31 cellular contexts compared by ENCODE assay signal in the genomic region with DNA sequence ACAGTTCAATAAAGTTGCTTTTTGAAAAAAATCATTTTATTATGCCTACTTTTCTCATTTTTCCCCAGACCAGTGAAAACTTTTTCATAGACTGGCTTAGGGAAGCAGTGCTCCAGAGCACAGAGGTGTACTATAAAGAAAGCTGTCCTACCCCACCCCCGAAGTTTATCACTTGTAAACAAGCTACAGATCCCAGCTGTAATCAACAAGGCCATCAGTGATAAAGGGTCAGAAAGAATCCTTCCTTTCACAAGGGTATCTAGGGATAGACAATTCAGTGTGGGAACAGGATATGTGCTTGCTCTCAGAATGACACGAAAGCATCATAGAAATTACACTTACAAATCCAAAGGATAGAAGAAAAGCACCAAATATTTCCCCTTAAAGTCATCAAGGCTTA.
"Had no signal": no experiment of that assay in that cellular context is flagged by ENCODE, and none has a peak within 500 bp of the region (broad histone marks: within the 10 kb centered on the region; RNA-seq: fewer than 3 reads in every experiment).

No MANE protein-coding gene starts in this region.

- H3K4me1 ChIP-seq: prostate gland had no signal

- H3K4me3 ChIP-seq: left lung, lower lobe of right lung, ovary, prostate gland, sigmoid colon, spleen, suprapubic skin, thoracic aorta, tibial artery, upper lobe of right lung had no signal

- H3K36me3 ChIP-seq: ovary had no signal

- H3K9me3 Mint-ChIP-seq: mesothelial cell of epicardium; naive B cell; natural killer cell; nephron progenitor cell; stimulated activated effector memory CD8-positive, alpha-beta T cell treated with anti-CD3 and anti-CD28 coated beads, Interleukin-12 subunit alpha, Interleukin-12 subunit beta, amount 100 ng/mL, for 72 hours; stimulated activated naive CD8-positive, alpha-beta T cell treated with anti-CD3 and anti-CD28 coated beads, Interleukin-15, Interleukin-2, amounts not matched to agents 100 ng/mL and 50 ng/mL, for 24 hours had no signal

- H3K36me3 Mint-ChIP-seq: natural killer cell had no signal

- ATAC-seq: left colon; left lung; lower lobe of right lung; natural killer cell; right cardiac atrium; stimulated activated effector memory CD8-positive, alpha-beta T cell treated with anti-CD3 and anti-CD28 coated beads, Interleukin-12 subunit alpha, Interleukin-12 subunit beta, amount 100 ng/mL, for 72 hours; upper lobe of right lung had no signal

- H3K27me3 Mint-ChIP-seq: naive B cell; stimulated activated naive CD8-positive, alpha-beta T cell treated with anti-CD3 and anti-CD28 coated beads, Interleukin-15, Interleukin-2, amounts not matched to agents 100 ng/mL and 50 ng/mL, for 24 hours had no signal

- H3K9me3 ChIP-seq: left lung, lower lobe of right lung, ovary, prostate gland, sigmoid colon, spleen, suprapubic skin, thoracic aorta, tibial artery, upper lobe of right lung had no signal

- DNase-seq: hypothalamus; immature natural killer cell; kidney; left colon; left lung; lower lobe of right lung; mammary epithelial cell; mesenchymal stem cell; naive B cell; natural killer cell; nephron progenitor cell; ovary; posterior cingulate gyrus; retina; right cardiac atrium; sigmoid colon; small intestine; spleen; stimulated activated CD4-positive, alpha-beta T cell treated with anti-CD3 and anti-CD28 coated beads, Interleukin-4, amount 100 ng/mL, for 24 hours; stimulated activated naive CD4-positive, alpha-beta T cell; tibial artery; trophoblast cell; upper lobe of right lung had no signal

- H3K27ac Mint-ChIP-seq: immature natural killer cell, mesothelial cell of epicardium, natural killer cell had no signal

- H3K27me3 ChIP-seq: left lung, ovary, sigmoid colon, spleen, suprapubic skin, tibial artery, upper lobe of right lung had no signal

- H3K27ac ChIP-seq: left lung, lower lobe of right lung, ovary, prostate gland, sigmoid colon, spleen, suprapubic skin, thoracic aorta, tibial artery, upper lobe of right lung had no signal

- FAIRE-seq: islet of Langerhans, kidney, small intestine, urothelium cell line had no signal

- H3K4me3 Mint-ChIP-seq: immature natural killer cell; mesothelial cell of epicardium; natural killer cell; nephron progenitor cell; stimulated activated naive CD8-positive, alpha-beta T cell treated with anti-CD3 and anti-CD28 coated beads, Interleukin-15, Interleukin-2, amounts not matched to agents 100 ng/mL and 50 ng/mL, for 24 hours had no signal
